Comparison of ENCODE assay signal across 1 cellular context in the genomic region with DNA sequence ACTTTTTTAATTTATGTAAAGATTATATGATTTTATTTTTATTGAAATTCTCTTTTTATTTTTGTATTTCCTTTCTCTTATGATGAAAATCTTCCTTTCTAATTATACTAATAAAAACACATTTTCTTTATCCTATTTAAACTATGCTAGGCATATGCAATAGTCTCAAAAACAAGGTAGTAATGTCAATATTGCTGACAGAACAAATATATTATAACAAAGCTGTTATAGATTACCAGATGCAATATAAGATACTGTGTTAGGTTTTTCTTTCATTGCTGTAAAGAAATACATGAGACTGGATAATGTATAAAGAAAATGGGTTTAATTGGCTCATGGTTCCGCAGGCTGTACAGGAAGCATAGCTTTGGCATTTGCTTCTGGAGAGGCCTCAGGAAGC.
TF ChIP-seq lines count a peak whose summit lies in the region.

No MANE protein-coding gene starts in this region.

TF ChIP-seq in HepG2, 621 proteins besides CTCF, POLR2A, EP300 and RAD21 (continued from another document):
- peak; percentile 69 to 84 for TF ChIP-seq MAFK (conservative IDR thresholded peaks at IDR 0.05 in 1 of 2, IDR thresholded peaks at IDR 0.05 in 1 of 2; ENCODE audit: low read length in 2 of 2)
- peak; percentile 65; the same call in 1 of the 2 replicates for TF ChIP-seq MAFF (IDR thresholded peaks at IDR 0.05; ENCODE audit: low read depth, low read length)
- no peak for TF ChIP-seq SRSF9 (IDR thresholded peaks at IDR 0.05; ENCODE audit: borderline replicate concordance, insufficient read depth, low read depth, low read length, poor library complexity, severe bottlenecking)
